ENCODE assay signal across 29 cellular contexts in the genomic region with DNA sequence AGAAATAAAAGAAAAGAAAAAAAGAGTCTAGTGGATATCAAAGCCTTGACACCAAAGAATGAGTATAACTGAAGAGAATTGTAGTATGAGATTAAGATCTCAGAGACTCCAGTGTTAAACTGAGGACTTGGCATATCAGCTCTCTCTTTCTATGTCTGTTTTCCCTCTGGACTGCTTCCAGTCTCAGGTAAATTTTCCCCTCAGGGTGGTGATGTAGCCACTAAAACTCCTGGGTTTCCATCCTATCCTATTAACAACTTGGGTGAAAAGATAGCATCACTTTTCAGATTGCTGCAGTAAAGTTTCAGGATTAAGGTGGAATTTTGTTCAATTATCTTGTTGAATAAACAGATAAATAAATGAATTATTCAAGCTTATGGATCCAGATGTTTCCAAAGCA.
"Had no signal": no experiment of that assay in that cellular context is flagged by ENCODE, and none has a peak within 500 bp of the region (broad histone marks: within the 10 kb centered on the region; RNA-seq: fewer than 3 reads in every experiment).

No MANE protein-coding gene starts in this region.

- H3K4me3 Mint-ChIP-seq: naive B cell; naive thymus-derived CD8-positive, alpha-beta T cell; natural killer cell treated with Interleukin-12 subunit alpha and Interleukin-12 subunit beta and Interleukin-15 and Interleukin-18, amount 100 ng/mL, for 72 hours; nephron progenitor cell; neural crest cell; stimulated activated effector memory CD8-positive, alpha-beta T cell treated with anti-CD3 and anti-CD28 coated beads, Interleukin-12 subunit alpha, Interleukin-12 subunit beta, amount 100 ng/mL, for 72 hours; stimulated activated naive CD8-positive, alpha-beta T cell treated with anti-CD3 and anti-CD28 coated beads, Interleukin-15, amount 100 ng/mL, for 72 hours had no signal

- H3K27me3 ChIP-seq: neutrophil, ovary, right lobe of liver, sigmoid colon, suprapubic skin, testis, tibial artery, transverse colon, upper lobe of left lung, vagina had no signal

- H3K4me3 ChIP-seq: ovary, right lobe of liver, sigmoid colon, suprapubic skin, testis, tibial artery, transverse colon, upper lobe of left lung, vagina had no signal

- H3K36me3 ChIP-seq: ovary had no signal

- H3K9ac ChIP-seq: parathyroid adenoma had no signal

- H3K9me3 Mint-ChIP-seq: naive B cell; naive thymus-derived CD8-positive, alpha-beta T cell; natural killer cell treated with Interleukin-12 subunit alpha and Interleukin-12 subunit beta and Interleukin-15 and Interleukin-18, amount 100 ng/mL, for 72 hours; nephron progenitor cell; neural crest cell; stimulated activated effector memory CD8-positive, alpha-beta T cell treated with anti-CD3 and anti-CD28 coated beads, Interleukin-12 subunit alpha, Interleukin-12 subunit beta, amount 100 ng/mL, for 72 hours; stimulated activated naive CD8-positive, alpha-beta T cell treated with anti-CD3 and anti-CD28 coated beads, Interleukin-15, amount 100 ng/mL, for 72 hours had no signal

- H3K27ac ChIP-seq: neutrophil, ovary, parathyroid adenoma, right lobe of liver, sigmoid colon, suprapubic skin, testis, tibial artery, transverse colon, upper lobe of left lung, vagina had no signal

- H3K9me3 ChIP-seq: neutrophil, ovary, right lobe of liver, sigmoid colon, suprapubic skin, testis, tibial artery, transverse colon, upper lobe of left lung, vagina had no signal

- H3K79me2 ChIP-seq: parathyroid adenoma had no signal

- H3K27ac Mint-ChIP-seq: naive thymus-derived CD8-positive, alpha-beta T cell; natural killer cell treated with Interleukin-12 subunit alpha and Interleukin-12 subunit beta and Interleukin-15 and Interleukin-18, amount 100 ng/mL, for 72 hours; progenitor cell of endocrine pancreas; stimulated activated effector memory CD8-positive, alpha-beta T cell treated with anti-CD3 and anti-CD28 coated beads, Interleukin-12 subunit alpha, Interleukin-12 subunit beta, amount 100 ng/mL, for 72 hours; stimulated activated naive CD8-positive, alpha-beta T cell treated with anti-CD3 and anti-CD28 coated beads, Interleukin-15, amount 100 ng/mL, for 72 hours had no signal

- ATAC-seq: naive thymus-derived CD8-positive, alpha-beta T cell; natural killer cell treated with Interleukin-12 subunit alpha and Interleukin-12 subunit beta and Interleukin-15 and Interleukin-18, amount 100 ng/mL, for 72 hours; right cardiac atrium; right lobe of liver; stimulated activated effector memory CD8-positive, alpha-beta T cell treated with anti-CD3 and anti-CD28 coated beads, Interleukin-12 subunit alpha, Interleukin-12 subunit beta, amount 100 ng/mL, for 72 hours; stimulated activated naive CD8-positive, alpha-beta T cell treated with anti-CD3 and anti-CD28 coated beads, Interleukin-15, amount 100 ng/mL, for 72 hours; stimulated activated naive CD8-positive, alpha-beta T cell treated with anti-CD3 and anti-CD28 coated beads, Interleukin-15, Interleukin-2, amounts not matched to agents 100 U/mL and 50 U/mL, for 24 hours had no signal

- H3K4me1 Mint-ChIP-seq: neural crest cell; stimulated activated effector memory CD8-positive, alpha-beta T cell treated with anti-CD3 and anti-CD28 coated beads, Interleukin-12 subunit alpha, Interleukin-12 subunit beta, amount 100 ng/mL, for 72 hours; stimulated activated naive CD8-positive, alpha-beta T cell treated with anti-CD3 and anti-CD28 coated beads, Interleukin-15, amount 100 ng/mL, for 72 hours had no signal

- DNase-seq: naive B cell; naive thymus-derived CD8-positive, alpha-beta T cell; nephron progenitor cell; nucleus accumbens; ovary; right cardiac atrium; right lobe of liver; sigmoid colon; small intestine; stimulated activated CD4-positive, alpha-beta T cell treated with anti-CD3 and anti-CD28 coated beads, Interleukin-15, amount 100 ng/mL, for 24 hours; stimulated activated CD4-positive, alpha-beta T cell treated with anti-CD3 and anti-CD28 coated beads, Interleukin-2, amount 100 ng/mL, for 24 hours; stimulated activated CD4-positive, alpha-beta T cell treated with anti-CD3 and anti-CD28 coated beads, Interleukin-2, amount 100 ng/mL, for 48 hours; stimulated activated CD4-positive, alpha-beta T cell treated with anti-CD3 and anti-CD28 coated beads, Interleukin-4, amount 100 ng/mL, for 24 hours; stimulated activated naive CD4-positive, alpha-beta T cell; stimulated activated naive CD8-positive, alpha-beta T cell treated with anti-CD3 and anti-CD28 coated beads, Interleukin-15, amount 100 ng/mL, for 72 hours; stimulated activated naive CD8-positive, alpha-beta T cell treated with anti-CD3 and anti-CD28 coated beads, Interleukin-15, Interleukin-2, amounts not matched to agents 100 U/mL and 50 U/mL, for 24 hours; substantia nigra; testis; tibial artery; transverse colon; upper lobe of left lung had no signal

- H3K4me1 ChIP-seq: parathyroid adenoma, sigmoid colon, suprapubic skin, testis, tibial artery, transverse colon, upper lobe of left lung, vagina had no signal

- H3K27me3 Mint-ChIP-seq: naive B cell; naive thymus-derived CD8-positive, alpha-beta T cell; natural killer cell treated with Interleukin-12 subunit alpha and Interleukin-12 subunit beta and Interleukin-15 and Interleukin-18, amount 100 ng/mL, for 72 hours; progenitor cell of endocrine pancreas; stimulated activated naive CD8-positive, alpha-beta T cell treated with anti-CD3 and anti-CD28 coated beads, Interleukin-15, amount 100 ng/mL, for 72 hours had no signal

- H2AFZ ChIP-seq: parathyroid adenoma had no signal
